7 cellular contexts compared by ENCODE assay signal in genomic region chr7:128507321-128507993, GRCh38. TPM values are rescaled to one million over a fixed set of nuclear protein-coding genes. Genes with fewer than 3 reads are reported as not detected.
DNase-seq lines count a peak whose midpoint lies in the region; ATAC-seq and TF ChIP-seq lines count a peak whose summit lies in the region.
"Not testable (repeated sequence)": the region's sequence is repeated elsewhere in the genome, so short reads cannot be mapped to it uniquely, and the experiment has no call there.

No MANE protein-coding gene starts in this region.

- ATAC-seq in GM18498 (IDR thresholded peaks at IDR 0.05; ENCODE audit: unreplicated experiment): peak; percentile 50
- peak; percentile 51 for ATAC-seq in GM19351 (IDR thresholded peaks at IDR 0.05; ENCODE audit: unreplicated experiment)
- peak; percentile 43 for ATAC-seq in GM21619 (IDR thresholded peaks at IDR 0.05; ENCODE audit: unreplicated experiment)
- peak; percentile 55 for ATAC-seq in HG03066 (IDR thresholded peaks at IDR 0.05; ENCODE audit: low read depth, unreplicated experiment)
- ATAC-seq in mucosa of descending colon: peak; percentile 19

- peaks cover 11% of the 10 kb centered on the region for H3K4me1 Mint-ChIP-seq in activated naive CD8-positive, alpha-beta T cell (ENCODE audit: low read depth)

- not testable (repeated sequence) for H3K9me3 Mint-ChIP-seq in activated naive CD8-positive, alpha-beta T cell (ENCODE audit: low read depth)

- not testable (repeated sequence) for H3K4me1 ChIP-seq in mucosa of descending colon (ENCODE audit: low read depth)

- H3K4me3 ChIP-seq in mucosa of descending colon: not testable (repeated sequence)

- not testable (repeated sequence) for H3K27me3 Mint-ChIP-seq in activated naive CD8-positive, alpha-beta T cell

- not testable (repeated sequence) for H3K36me3 Mint-ChIP-seq in activated naive CD8-positive, alpha-beta T cell

- not testable (repeated sequence) for TF ChIP-seq CTCF in mucosa of descending colon (IDR thresholded peaks at IDR 0.05)

- intact Hi-C loops in mucosa of descending colon (cut with DNase I, micrococcal nuclease): not testable (repeated sequence)

- H3K9me3 ChIP-seq in mucosa of descending colon: not testable (repeated sequence)

- peak; percentile 33 for DNase-seq in NAMALWA (ENCODE audit: low spot score)
- not testable (repeated sequence) for DNase-seq in mucosa of descending colon

- not testable (repeated sequence) for H3K4me3 Mint-ChIP-seq in activated naive CD8-positive, alpha-beta T cell

- H3K36me3 ChIP-seq in mucosa of descending colon (ENCODE audit: low read depth): not testable (repeated sequence)

- peak overlapping the region; percentile 28 for H3K27ac Mint-ChIP-seq in activated naive CD8-positive, alpha-beta T cell

RNA-seq across cellular contexts. Expression of gene METTL2B, which starts 30.9 kb away (rescaled TPM):
- 10 to 100 TPM; 24.1 to 29.4 (median 28.4) TPM for total RNA-seq in mucosa of descending colon

RNA-seq across cellular contexts. Expression of gene HILPDA, which starts 51.8 kb away (rescaled TPM):
- 1 to 10 TPM; 5.8 to 9.8 (median 6.6) TPM for total RNA-seq in mucosa of descending colon
